Comparison of ENCODE assay signal across 9 cellular contexts in the genomic region with DNA sequence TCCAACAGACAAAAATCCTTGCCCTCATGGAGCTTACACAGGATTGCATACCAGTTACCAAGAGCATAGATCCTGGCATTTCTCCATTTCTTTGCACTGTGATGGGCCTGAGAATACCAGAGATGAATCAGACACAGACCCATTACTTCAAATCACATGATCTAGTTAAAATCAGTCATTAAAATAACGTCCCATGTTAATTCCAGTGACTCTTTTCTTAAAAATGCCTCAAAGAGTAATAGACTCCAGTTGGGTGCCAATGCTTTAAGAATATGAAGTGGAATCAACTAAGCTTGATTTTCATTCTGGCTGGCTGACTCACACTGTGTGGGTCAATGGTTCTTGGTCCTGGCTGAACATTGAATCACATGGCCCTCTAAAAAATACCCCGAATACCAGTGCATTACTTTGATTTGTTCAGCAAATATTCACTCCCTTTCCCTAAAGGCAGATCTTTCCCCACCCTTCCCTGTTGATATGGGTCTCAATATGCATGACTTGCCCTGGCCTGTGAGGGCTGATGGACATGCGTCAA. TPM values are rescaled to one million over a fixed set of nuclear protein-coding genes. Genes with fewer than 3 reads are reported as not detected.
A peak's percentile ranks its signal among the peaks of the same experiment; 100 is the strongest.
DNase-seq lines count a peak whose midpoint lies in the region; ATAC-seq and TF ChIP-seq lines count a peak whose summit lies in the region.
"Had no signal": no experiment of that assay in that cellular context is flagged by ENCODE, and none has a peak within 500 bp of the region (broad histone marks: within the 10 kb centered on the region; RNA-seq: fewer than 3 reads in every experiment).

No MANE protein-coding gene starts in this region.

- H3K9me3 ChIP-seq in SK-N-SH (no peaks in the 10 kb centered on the region), esophagus muscularis mucosa (no peaks in the 10 kb centered on the region), smooth muscle cell (replicated peaks; ENCODE audit: low read depth) (no peaks in the 10 kb centered on the region), OCI-LY7 (ENCODE audit: low read length) (no peaks in the 10 kb centered on the region)

- H3K27me3 ChIP-seq in SK-N-SH (ENCODE audit: insufficient read depth) (no peaks in the 10 kb centered on the region), esophagus muscularis mucosa (no peaks in the 10 kb centered on the region), smooth muscle cell (ENCODE audit: low read depth) (no peaks in the 10 kb centered on the region)
- H3K27me3 ChIP-seq: hepatocyte had no signal

- H4K20me1 ChIP-seq in SK-N-SH (ENCODE audit: insufficient read depth) = no peaks in the 10 kb centered on the region
- no peaks in the 10 kb centered on the region for H4K20me1 ChIP-seq in smooth muscle cell (ENCODE audit: low read depth)
- no peaks in the 10 kb centered on the region for H4K20me1 ChIP-seq in OCI-LY7 (ENCODE audit: insufficient read depth, low read length)

- BruUV-seq in OCI-LY7 (replicated peaks; lab: Mats Ljungman, UMichigan) = no TSS peak

- no peak for TF ChIP-seq RAD21 in SK-N-SH (IDR thresholded peaks at IDR 0.05; ENCODE audit: low read length)

- H3K4me3 ChIP-seq in SK-N-SH (ENCODE audit: low read depth in 2 of 2, low read length in 1 of 2) (no peak overlapping the region), esophagus muscularis mucosa (no peak overlapping the region), smooth muscle cell (no peak overlapping the region), OCI-LY7 (ENCODE audit: low read depth, low read length, poor library complexity, severe bottlenecking) (no peak overlapping the region)
- H3K4me3 ChIP-seq: hepatocyte had no signal

- TF ChIP-seq EP300 in SK-N-SH (IDR thresholded peaks at IDR 0.05; ENCODE audit: borderline replicate concordance in 1 of 2, low read depth in 1 of 2, low read length in 1 of 2) = peak in 1 of 2 experiments; percentile 37; a peak in 1 of 4 replicates
- TF ChIP-seq EP300 in esophagus muscularis mucosa (IDR thresholded peaks at IDR 0.05) = no peak

- DNase-seq in GM04503 (ENCODE audit: low read depth) (peak; percentile 92), SK-N-SH (no peak), esophagus muscularis mucosa (ENCODE audit: extremely low spot score) (no peak), smooth muscle cell (lab: John Stamatoyannopoulos, UW; ENCODE audit: unreplicated experiment) (no peak), OCI-LY7 (ENCODE audit: low spot score) (no peak)
- DNase-seq: NCI-H510A treated with DMSO at 0.1 percent for 48 hours had no signal

- H3K9me2 ChIP-seq in SK-N-SH (no peaks in the 10 kb centered on the region), OCI-LY7 (ENCODE audit: insufficient read depth, low read length) (no peaks in the 10 kb centered on the region)

- POLR2A ChIA-PET in SK-N-SH (lab: Yijun Ruan, JAX) (no interaction called here), OCI-LY7 (lab: Charles Lee) (interaction anchor here (1.0 to 3.6 kb wide), 2 partner anchors 10 to 13 kb away, joined by 5 to 14 read pairs; no protein-coding TSS in a partner anchor)

- ATAC-seq in GM19467 (IDR thresholded peaks at IDR 0.05; ENCODE audit: unreplicated experiment) = no peak
- no peak for ATAC-seq in GM19328 (IDR thresholded peaks at IDR 0.05; ENCODE audit: unreplicated experiment)

- TF ChIP-seq POLR2A in esophagus muscularis mucosa (IDR thresholded peaks at IDR 0.05; ENCODE audit: low read depth) = no peak

- H3F3A ChIP-seq in SK-N-SH (replicated peaks; ENCODE audit: insufficient read depth) (peaks cover 20% of the 10 kb centered on the region), smooth muscle cell (ENCODE audit: low read depth) (peaks cover 4% of the 10 kb centered on the region)

- H3K79me2 ChIP-seq in SK-N-SH (ENCODE audit: insufficient read depth) = no peaks in the 10 kb centered on the region
- no peaks in the 10 kb centered on the region for H3K79me2 ChIP-seq in smooth muscle cell (ENCODE audit: low read depth)
- H3K79me2 ChIP-seq in OCI-LY7 (ENCODE audit: insufficient read depth, low read depth, low read length) = no peaks in the 10 kb centered on the region
- H3K79me2 ChIP-seq: hepatocyte had no signal

- H3K27ac ChIP-seq in SK-N-SH (ENCODE audit: low read depth in 2 of 2, low read length in 1 of 2) (peak overlapping the region in 1 of 2 experiments; percentile 89; a peak in 2 of 4 replicates), esophagus muscularis mucosa (replicated peaks in 1 of 4) (peak overlapping the region; percentile 89 to 95 (median 93)), smooth muscle cell (ENCODE audit: low read depth) (peak overlapping the region; percentile 73), OCI-LY7 (ENCODE audit: low read depth, low read length, poor library complexity, severe bottlenecking) (no peak overlapping the region)
- H3K27ac ChIP-seq: hepatocyte had no signal

- 21% methylated on average over 2 of the region's 3 CpGs for WGBS in SK-N-SH (ENCODE audit: low lambda C conversion rate)
- 56% methylated on average over 3 of the region's 3 CpGs for WGBS in esophagus muscularis mucosa
- 58% methylated on average over 3 of the region's 3 CpGs for WGBS in smooth muscle cell (ENCODE audit: low lambda C conversion rate)

- TF ChIP-seq CTCF in SK-N-SH (IDR thresholded peaks at IDR 0.05) (no peak), esophagus muscularis mucosa (IDR thresholded peaks at IDR 0.05) (no peak), smooth muscle cell (IDR thresholded peaks at IDR 0.05; ENCODE audit: borderline replicate concordance, insufficient read depth, poor library complexity, severe bottlenecking) (no peak), OCI-LY7 (conservative IDR thresholded peaks at IDR 0.05; ENCODE audit: low read length) (no peak)

- CTCF ChIA-PET in SK-N-SH (lab: Yijun Ruan, JAX) (interaction anchor here (4.6 kb wide), 1 partner anchor 26 kb away, joined by 31 read pairs; no protein-coding TSS in a partner anchor), OCI-LY7 (lab: Charles Lee; ENCODE audit: unreplicated experiment) (interaction anchor here (1.8 kb wide), 1 partner anchor 25 kb away, joined by 5 read pairs; no protein-coding TSS in a partner anchor)

- H3K4me1 ChIP-seq in SK-N-SH (ENCODE audit: control insufficient read depth in 1 of 2, insufficient read depth in 2 of 2, low read depth in 1 of 2, low read length in 1 of 2) (peaks cover 0 to 5% of the 10 kb centered on the region in 2 experiments; a peak in 2 of 4 replicates), esophagus muscularis mucosa (peaks cover 45 to 89% (median 82%) of the 10 kb centered on the region in 4 donors), smooth muscle cell (ENCODE audit: low read depth) (no peaks in the 10 kb centered on the region), OCI-LY7 (ENCODE audit: insufficient read depth, low read length, poor library complexity, severe bottlenecking) (peaks cover 81% of the 10 kb centered on the region)

- no peak overlapping the region for H3K9ac ChIP-seq in SK-N-SH
- no peak overlapping the region for H3K9ac ChIP-seq in smooth muscle cell (ENCODE audit: low read depth)

- H3K36me3 ChIP-seq in SK-N-SH (replicated peaks in 1 of 2; ENCODE audit: control insufficient read depth in 1 of 2, insufficient read depth in 2 of 2, low read length in 1 of 2) = no peaks in the 10 kb centered on the region
- H3K36me3 ChIP-seq in esophagus muscularis mucosa = peaks cover 0 to 35% (median 5%) of the 10 kb centered on the region in 4 donors
- H3K36me3 ChIP-seq in smooth muscle cell (ENCODE audit: low read depth) = no peaks in the 10 kb centered on the region
- H3K36me3 ChIP-seq in OCI-LY7 (ENCODE audit: insufficient read depth, low read length) = no peaks in the 10 kb centered on the region

- intact Hi-C loops in esophagus muscularis mucosa (cut with DNase I) (no loop called here), OCI-LY7 (cut with micrococcal nuclease; ENCODE audit: unreplicated experiment) (loop anchor here (10.0 kb wide), 1 partner anchor 761 kb away; a partner anchor contains a TSS)

- peak overlapping the region; percentile 20; the same call in 1 of the 2 replicates for H3K4me2 ChIP-seq in SK-N-SH
- H3K4me2 ChIP-seq in smooth muscle cell = no peak overlapping the region
- no peak overlapping the region for H3K4me2 ChIP-seq in OCI-LY7 (ENCODE audit: low read length)
- H3K4me2 ChIP-seq: hepatocyte had no signal

- H2AFZ ChIP-seq in SK-N-SH (ENCODE audit: low read depth) = no peak overlapping the region
- no peak overlapping the region for H2AFZ ChIP-seq in smooth muscle cell (ENCODE audit: low read depth)
- no peak overlapping the region for H2AFZ ChIP-seq in OCI-LY7 (ENCODE audit: low read length)
- H2AFZ ChIP-seq: hepatocyte had no signal

TF ChIP-seq in SK-N-SH, 30 proteins besides CTCF, POLR2A, EP300 and RAD21 (continues in another document):
- TF ChIP-seq TAF1 (IDR thresholded peaks at IDR 0.05; ENCODE audit: borderline replicate concordance, low read depth, low read length) = no peak
- TF ChIP-seq, protein P1, sequence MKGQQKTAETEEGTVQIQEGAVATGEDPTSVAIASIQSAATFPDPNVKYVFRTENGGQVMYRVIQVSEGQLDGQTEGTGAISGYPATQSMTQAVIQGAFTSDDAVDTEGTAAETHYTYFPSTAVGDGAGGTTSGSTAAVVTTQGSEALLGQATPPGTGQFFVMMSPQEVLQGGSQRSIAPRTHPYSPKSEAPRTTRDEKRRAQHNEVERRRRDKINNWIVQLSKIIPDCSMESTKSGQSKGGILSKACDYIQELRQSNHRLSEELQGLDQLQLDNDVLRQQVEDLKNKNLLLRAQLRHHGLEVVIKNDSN (IDR thresholded peaks at IDR 0.05; ENCODE audit: borderline replicate concordance, low read depth) = 0 out of 2 replicates have a peak, but pooled peaks have one; percentile 41

RNA-seq across cellular contexts. Expression of a gene that starts 11.0 kb away (rescaled TPM):
- 0.13 and 0.15 TPM in 2 replicates for polyA plus RNA-seq in SK-N-SH (2012; rRNA removed)
- polyA plus RNA-seq in SK-N-SH (2012; cell fraction: cytosol; rRNA removed) = 0.01 and 0.03 TPM in 2 replicates
- 0.20 and 0.33 TPM in 2 replicates for polyA plus RNA-seq in SK-N-SH (2012; cell fraction: nucleus; rRNA removed)
- total RNA-seq in esophagus muscularis mucosa = 100 to 1,000 TPM in 3 of 4 donors, 10 to 100 TPM in 1; 53.5 to 164 (median 105) TPM
- 0.99 and 6.5 TPM in 2 replicates for total RNA-seq in smooth muscle cell
- 0.30 TPM in 1 of 2 replicates, not detected in the other for polyA plus RNA-seq in smooth muscle cell
- total RNA-seq in OCI-LY7 (2014; rRNA removed; shearing (Covaris generic)) = 15.0 and 21.7 TPM in 2 replicates
- total RNA-seq in OCI-LY7 (2022) = 16.1 and 23.6 TPM in 2 replicates

RNA-seq across cellular contexts. Expression of a gene that starts 31.7 kb away (rescaled TPM):
- polyA plus RNA-seq in SK-N-SH (2012; rRNA removed) (not detected in 2 replicates), smooth muscle cell (not detected in 2 replicates)
- not detected in 2 replicates for polyA plus RNA-seq in SK-N-SH (2012; cell fraction: cytosol; rRNA removed)
- not detected in 2 replicates for polyA plus RNA-seq in SK-N-SH (2012; cell fraction: nucleus; rRNA removed)
- total RNA-seq in esophagus muscularis mucosa (not detected), smooth muscle cell (not detected in 2 replicates), OCI-LY7 (2022) (not detected in 2 replicates)
- total RNA-seq in OCI-LY7 (2014; rRNA removed; shearing (Covaris generic)) = not detected in 2 replicates
- total RNA-seq: hepatocyte had no signal
- polyA plus RNA-seq: hepatocyte had no signal

RNA-seq across cellular contexts. Expression of a gene that starts 38.2 kb away (rescaled TPM):
- polyA plus RNA-seq in SK-N-SH (2012; rRNA removed) = not detected in 2 replicates
- polyA plus RNA-seq in SK-N-SH (2012; cell fraction: cytosol; rRNA removed) = not detected in 2 replicates
- not detected in 2 replicates for polyA plus RNA-seq in SK-N-SH (2012; cell fraction: nucleus; rRNA removed)
- total RNA-seq in esophagus muscularis mucosa = not detected
- not detected in 2 replicates for total RNA-seq in smooth muscle cell
- polyA plus RNA-seq in smooth muscle cell = not detected in 2 replicates
- total RNA-seq in OCI-LY7 (2014; rRNA removed; shearing (Covaris generic)) = not detected in 2 replicates
- total RNA-seq in OCI-LY7 (2022) = not detected in 2 replicates
- total RNA-seq: hepatocyte had no signal
- polyA plus RNA-seq: hepatocyte had no signal
